ENCODE assay signal across 12 cellular contexts in the genomic region with DNA sequence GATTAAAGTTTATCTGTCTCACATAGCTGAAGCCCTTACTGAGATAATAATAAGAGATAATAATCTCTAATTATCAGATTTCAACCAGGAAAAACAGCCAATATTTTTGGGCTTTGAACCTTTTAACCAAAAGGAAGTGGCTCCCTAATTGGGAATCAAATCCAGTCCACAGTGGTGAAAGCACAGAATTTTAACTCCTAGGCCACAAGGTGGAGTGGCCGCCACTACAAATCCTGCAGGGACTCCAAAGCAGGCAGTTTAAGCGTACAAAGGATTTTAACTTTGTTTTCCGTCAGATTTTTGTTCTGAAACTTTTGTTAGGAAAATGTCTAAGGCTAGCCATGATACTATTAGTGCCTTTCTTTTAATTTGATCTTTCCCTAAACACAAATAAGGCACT.
DNase-seq lines count a peak whose midpoint lies in the region; ATAC-seq and TF ChIP-seq lines count a peak whose summit lies in the region.
"Had no signal": no experiment of that assay in that cellular context is flagged by ENCODE, and none has a peak within 500 bp of the region (broad histone marks: within the 10 kb centered on the region; RNA-seq: fewer than 3 reads in every experiment).

No MANE protein-coding gene starts in this region.

- TF ChIP-seq EP300 in Ishikawa (IDR thresholded peaks at IDR 0.05; ENCODE audit: borderline replicate concordance) = no peak

- no peak for TF ChIP-seq POLR2A in right lobe of liver (IDR thresholded peaks at IDR 0.05)
- no peak for TF ChIP-seq POLR2A in thyroid gland (IDR thresholded peaks at IDR 0.05)

- 28% methylated on average over 3 of the region's 3 CpGs for WGBS in right lobe of liver (ENCODE audit: insufficient coverage, low coverage, low lambda C conversion rate, missing lambda C conversion rate)
- 71% methylated on average over 3 of the region's 3 CpGs for WGBS in thyroid gland, 2 donors

- DNase-seq in EH (ENCODE audit: low read depth) (peak; percentile 22), astrocyte of the spinal cord (ENCODE audit: low read depth, low spot score) (peak; percentile 32), right lobe of liver (no peak), cerebellar nuclear complex (lab: John Stamatoyannopoulos, UW) (no peak), thyroid gland (no peak)
- DNase-seq: activated B cell treated with CpG ODN at 0.5 μM for 24 hours; esophagus squamous epithelium; stimulated activated CD4-positive, alpha-beta T cell treated with anti-CD3 and anti-CD28 coated beads, Interleukin-2, amount 100 ng/mL, for 48 hours had no signal

- peak; percentile 53 for TF ChIP-seq RAD21 in Ishikawa (IDR thresholded peaks at IDR 0.05; ENCODE audit: low read depth)

- peak; percentile 42 for TF ChIP-seq CTCF in astrocyte of the spinal cord (IDR thresholded peaks at IDR 0.05; ENCODE audit: low read depth, low read length)
- TF ChIP-seq CTCF in right lobe of liver (IDR thresholded peaks at IDR 0.05) = peak; percentile 30 to 61 (median 40)
- TF ChIP-seq CTCF in thyroid gland (IDR thresholded peaks at IDR 0.05) = no peak

- H3K27me3 ChIP-seq in right lobe of liver = no peaks in the 10 kb centered on the region
- no peaks in the 10 kb centered on the region for H3K27me3 ChIP-seq in thyroid gland
- H3K27me3 ChIP-seq: esophagus squamous epithelium, tibial nerve had no signal

- H3K9me3 ChIP-seq in right lobe of liver = no peaks in the 10 kb centered on the region
- no peaks in the 10 kb centered on the region for H3K9me3 ChIP-seq in thyroid gland
- H3K9me3 ChIP-seq: esophagus squamous epithelium, tibial nerve had no signal

- peaks cover 0 to 7% (median 0%) of the 10 kb centered on the region in 4 donors for H3K4me1 ChIP-seq in right lobe of liver
- no peaks in the 10 kb centered on the region for H3K4me1 ChIP-seq in thyroid gland
- H3K4me1 ChIP-seq: esophagus squamous epithelium, tibial nerve had no signal

- ATAC-seq in right lobe of liver (peak; percentile 73 to 88 (median 80)), GM18498 (IDR thresholded peaks at IDR 0.05; ENCODE audit: unreplicated experiment) (no peak), GM21367 (IDR thresholded peaks at IDR 0.05; ENCODE audit: unreplicated experiment) (no peak)

- intact Hi-C loops in right lobe of liver (cut with DNase I) (no loop called here), thyroid gland (cut with DNase I) (no loop called here)

- H3K4me3 ChIP-seq in astrocyte of the spinal cord (ENCODE audit: low read depth, low read length) (no peak overlapping the region), right lobe of liver (no peak overlapping the region), thyroid gland (replicated peaks in 1 of 3) (no peak overlapping the region)
- H3K4me3 ChIP-seq: esophagus squamous epithelium, tibial nerve had no signal

- H3K36me3 ChIP-seq in right lobe of liver (no peaks in the 10 kb centered on the region), thyroid gland (no peaks in the 10 kb centered on the region)
- H3K36me3 ChIP-seq: esophagus squamous epithelium, tibial nerve had no signal

- in situ Hi-C loops in astrocyte of the spinal cord (cut with HindIII; ENCODE audit: low sequenced_read_pairs) = no loop called here

- H3K27ac ChIP-seq in right lobe of liver = no peak overlapping the region
- no peak overlapping the region for H3K27ac ChIP-seq in thyroid gland
- H3K27ac ChIP-seq: esophagus squamous epithelium, tibial nerve had no signal

TF ChIP-seq in Ishikawa, 13 proteins besides CTCF, POLR2A, EP300 and RAD21:
- no peak for TF ChIP-seq TCF12 (IDR thresholded peaks at IDR 0.05; ENCODE audit: low read depth)
- no peak for TF ChIP-seq REST (IDR thresholded peaks at IDR 0.05; ENCODE audit: low read depth)
- TF ChIP-seq CREB1 (IDR thresholded peaks at IDR 0.05; ENCODE audit: low read depth) = no peak
- TF ChIP-seq FOXM1 (IDR thresholded peaks at IDR 0.05; ENCODE audit: borderline replicate concordance, low read depth) = no peak
- TF ChIP-seq USF1 (IDR thresholded peaks at IDR 0.05) = no peak
- TF ChIP-seq TAF1 (IDR thresholded peaks at IDR 0.05; ENCODE audit: low read depth) = no peak
- no peak for TF ChIP-seq YY1 (IDR thresholded peaks at IDR 0.05; ENCODE audit: low read depth)
- no peak for TF ChIP-seq CEBPB (IDR thresholded peaks at IDR 0.05)
- TF ChIP-seq TEAD4 (IDR thresholded peaks at IDR 0.05) = no peak
- no peak for TF ChIP-seq ZBTB7A (IDR thresholded peaks at IDR 0.05; ENCODE audit: low read depth)
- TF ChIP-seq, protein P1, sequence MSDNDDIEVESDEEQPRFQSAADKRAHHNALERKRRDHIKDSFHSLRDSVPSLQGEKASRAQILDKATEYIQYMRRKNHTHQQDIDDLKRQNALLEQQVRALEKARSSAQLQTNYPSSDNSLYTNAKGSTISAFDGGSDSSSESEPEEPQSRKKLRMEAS (IDR thresholded peaks at IDR 0.05) = no peak
- TF ChIP-seq NFIC (IDR thresholded peaks at IDR 0.05) = no peak
- no peak for TF ChIP-seq EGR1 (IDR thresholded peaks at IDR 0.05)

Comparison
In these comparisons a context has a peak if more than half of its experiments do, and no peak if none do; other contexts are left out.
1. DNase-seq: peak in EH (single experiment) and astrocyte of the spinal cord (single experiment); none in right lobe of liver (0 of 3), cerebellar nuclear complex (0 of 2) and thyroid gland (0 of 2).
2. CTCF ChIP-seq: peak in astrocyte of the spinal cord (single experiment) and right lobe of liver (4 of 4); none in thyroid gland (0 of 6).
3. ATAC-seq: peak in right lobe of liver (4 of 4); none in GM18498 (single experiment) and GM21367 (single experiment).